Comparison of ENCODE assay signal across 19 cellular contexts in genomic region chrX:69121321-69122000, GRCh38.
"Had no signal": no experiment of that assay in that cellular context is flagged by ENCODE, and none has a peak within 500 bp of the region (broad histone marks: within the 10 kb centered on the region; RNA-seq: fewer than 3 reads in every experiment).

No MANE protein-coding gene starts in this region.

- H3K27me3 ChIP-seq: esophagus squamous epithelium, gastroesophageal sphincter, pancreas, tibial artery, upper lobe of left lung, uterus had no signal

- H3K27ac ChIP-seq: esophagus squamous epithelium, gastroesophageal sphincter, pancreas, tibial artery, upper lobe of left lung, uterus had no signal

- H3K4me3 ChIP-seq: esophagus squamous epithelium, gastroesophageal sphincter, mucosa of descending colon, pancreas, tibial artery, upper lobe of left lung, uterus had no signal

- ATAC-seq: gastroesophageal sphincter; left lobe of liver; mucosa of descending colon; naive thymus-derived CD8-positive, alpha-beta T cell; pancreas; right cardiac atrium; stimulated activated effector memory CD8-positive, alpha-beta T cell treated with anti-CD3 and anti-CD28 coated beads, Interleukin-12 subunit alpha, Interleukin-12 subunit beta, amount 100 ng/mL, for 72 hours; stimulated activated naive CD8-positive, alpha-beta T cell treated with anti-CD3 and anti-CD28 coated beads, Interleukin-15, Interleukin-2, amounts not matched to agents 100 U/mL and 50 U/mL, for 24 hours had no signal

- DNase-seq: dermis blood vessel endothelial cell; esophagus squamous epithelium; foreskin fibroblast; glutamatergic neuron; islet precursor cell; mucosa of descending colon; naive thymus-derived CD8-positive, alpha-beta T cell; nucleus accumbens; right cardiac atrium; stimulated activated CD4-positive, alpha-beta T cell treated with anti-CD3 and anti-CD28 coated beads, Interleukin-4, amount 100 ng/mL, for 1 hour; stimulated activated CD8-positive, alpha-beta memory T cell treated with anti-CD3 and anti-CD28 coated beads, Interleukin-4, amount 100 ng/mL, for 48 hours; stimulated activated naive CD8-positive, alpha-beta T cell treated with anti-CD3 and anti-CD28 coated beads, Interleukin-15, Interleukin-2, amounts not matched to agents 100 U/mL and 50 U/mL, for 24 hours; tibial artery; upper lobe of left lung; uterus had no signal

- H3K36me3 ChIP-seq: esophagus squamous epithelium, gastroesophageal sphincter, pancreas, tibial artery, upper lobe of left lung, uterus had no signal

- H3K9me3 ChIP-seq: esophagus squamous epithelium, gastroesophageal sphincter, mucosa of descending colon, pancreas, tibial artery, upper lobe of left lung, uterus had no signal

- H3K4me1 ChIP-seq: gastroesophageal sphincter, pancreas, upper lobe of left lung, uterus had no signal
